In genomic region chr5:90263102-90263501, GRCh38 we compare ENCODE assay signal across 14 cellular contexts.
DNase-seq lines count a peak whose midpoint lies in the region; ATAC-seq, FAIRE-seq and TF ChIP-seq lines count a peak whose summit lies in the region.
"Had no signal": no experiment of that assay in that cellular context is flagged by ENCODE, and none has a peak within 500 bp of the region (broad histone marks: within the 10 kb centered on the region; RNA-seq: fewer than 3 reads in every experiment).

No MANE protein-coding gene starts in this region.

- H3K4me3 ChIP-seq in GM06990 (replicated peaks; ENCODE audit: low read depth, low read length) (no peak overlapping the region), GM12878 (no peak overlapping the region), parathyroid adenoma (ENCODE audit: low read depth, low read length) (no peak overlapping the region), uterus (no peak overlapping the region), heart right ventricle (no peak overlapping the region)
- H3K4me3 ChIP-seq: HAP-1 had no signal

- TF ChIP-seq CTCF in GM06990 (IDR thresholded peaks at IDR 0.05; ENCODE audit: insufficient read depth, low read length, poor library complexity, severe bottlenecking): no peak
- TF ChIP-seq CTCF in GM12878 (IDR thresholded peaks at IDR 0.05 in 2 of 3, conservative IDR thresholded peaks at IDR 0.05 in 1 of 3; ENCODE audit: control insufficient read depth in 2 of 3, extremely low read depth in 1 of 3, insufficient read depth in 1 of 3, low read depth in 3 of 3, low read length in 3 of 3): no peak
- TF ChIP-seq CTCF in parathyroid adenoma (IDR thresholded peaks at IDR 0.05): no peak
- TF ChIP-seq CTCF in uterus (IDR thresholded peaks at IDR 0.05): no peak
- no peak for TF ChIP-seq CTCF in heart right ventricle (IDR thresholded peaks at IDR 0.05)

- H3K4me2 ChIP-seq in GM12878 (ENCODE audit: control insufficient read depth, insufficient read depth): no peak overlapping the region
- H3K4me2 ChIP-seq in parathyroid adenoma (ENCODE audit: low read length): no peak overlapping the region

- no peaks in the 10 kb centered on the region for H3K27me3 ChIP-seq in GM06990 (replicated peaks; ENCODE audit: control insufficient read depth, insufficient read depth, low read length)
- no peaks in the 10 kb centered on the region for H3K27me3 ChIP-seq in GM12878 (replicated peaks in 1 of 2; ENCODE audit: control insufficient read depth in 2 of 2, insufficient read depth in 2 of 2, low read length in 1 of 2)
- no peaks in the 10 kb centered on the region for H3K27me3 ChIP-seq in parathyroid adenoma (ENCODE audit: control insufficient read depth, insufficient read depth, low read length)
- H3K27me3 ChIP-seq in uterus: no peaks in the 10 kb centered on the region
- H3K27me3 ChIP-seq in heart right ventricle: no peaks in the 10 kb centered on the region

- H3K79me2 ChIP-seq in GM12878 (ENCODE audit: control insufficient read depth, insufficient read depth, low read length) (no peaks in the 10 kb centered on the region), parathyroid adenoma (no peaks in the 10 kb centered on the region)

- no peaks in the 10 kb centered on the region for H3K9me3 ChIP-seq in GM12878 (replicated peaks; ENCODE audit: control insufficient read depth, insufficient read depth, low read length)
- H3K9me3 ChIP-seq in parathyroid adenoma (ENCODE audit: control insufficient read depth, low read length): no peaks in the 10 kb centered on the region
- H3K9me3 ChIP-seq in uterus: no peaks in the 10 kb centered on the region
- H3K9me3 ChIP-seq in heart right ventricle: no peaks in the 10 kb centered on the region
- H3K9me3 ChIP-seq: HAP-1 had no signal

- peak; percentile 88 for ATAC-seq in GM12878
- no peak for ATAC-seq in heart right ventricle
- ATAC-seq in GM18870 (IDR thresholded peaks at IDR 0.05; ENCODE audit: unreplicated experiment): no peak
- ATAC-seq: CD8-positive, alpha-beta T cell had no signal

- H3K27ac ChIP-seq in GM12878 (ENCODE audit: control insufficient read depth, insufficient read depth) (no peak overlapping the region), parathyroid adenoma (no peak overlapping the region), uterus (peak overlapping the region; percentile 58 to 63), heart right ventricle (no peak overlapping the region)

- peaks cover 5% of the 10 kb centered on the region for H3K4me1 ChIP-seq in GM12878 (ENCODE audit: control insufficient read depth, insufficient read depth, low read length)
- no peaks in the 10 kb centered on the region for H3K4me1 ChIP-seq in parathyroid adenoma
- H3K4me1 ChIP-seq in uterus: peaks cover 0 to 4% of the 10 kb centered on the region in 2 donors
- H3K4me1 ChIP-seq in heart right ventricle: peaks cover 0 to 5% (median 4%) of the 10 kb centered on the region in 9 donors

- POLR2A ChIA-PET in GM12878 (lab: Charles Lee): interaction anchor here (0.5 to 1.2 kb wide), 2 partner anchors 269 to 334 kb away, joined by 3 to 7 read pairs; no protein-coding TSS in a partner anchor

- 93% methylated on average over 4 of the region's 4 CpGs for WGBS in GM12878 (ENCODE audit: insufficient coverage, insufficient replicate concordance, low lambda C conversion rate, missing lambda C conversion rate)
- WGBS in heart right ventricle, 2 donors: 81 to 82% methylated on average over 4 of the region's 4 CpGs

- FAIRE-seq in GM12878 (lab: Jason Lieb, UNC): no peak
- FAIRE-seq: G401.6 had no signal

- no peaks in the 10 kb centered on the region for H3K36me3 ChIP-seq in GM06990 (ENCODE audit: control insufficient read depth, insufficient read depth, low read length)
- H3K36me3 ChIP-seq in GM12878 (ENCODE audit: control insufficient read depth in 2 of 2, insufficient read depth in 2 of 2, low read length in 1 of 2): no peaks in the 10 kb centered on the region
- no peaks in the 10 kb centered on the region for H3K36me3 ChIP-seq in parathyroid adenoma (ENCODE audit: control insufficient read depth, insufficient read depth, low read length)
- no peaks in the 10 kb centered on the region for H3K36me3 ChIP-seq in uterus
- H3K36me3 ChIP-seq in heart right ventricle: no peaks in the 10 kb centered on the region
- H3K36me3 ChIP-seq: HAP-1 had no signal

- no peaks in the 10 kb centered on the region for H4K20me1 ChIP-seq in GM12878 (ENCODE audit: control insufficient read depth, insufficient read depth)

- RAD21 ChIA-PET in GM12878 (lab: Charles Lee; ENCODE audit: unreplicated experiment): interaction anchor here (1.0 to 4.3 kb wide), 6 partner anchors 7 to 1534 kb away, joined by 3 to 39 read pairs (median 4); no protein-coding TSS in a partner anchor

- no peak for TF ChIP-seq POLR2A in GM12878 (IDR thresholded peaks at IDR 0.05; ENCODE audit: low read depth, low read length)
- TF ChIP-seq POLR2A in uterus (IDR thresholded peaks at IDR 0.05): no peak

- no peak for TF ChIP-seq RAD21 in GM12878 (IDR thresholded peaks at IDR 0.05; ENCODE audit: insufficient read depth, low read depth, low read length)

- intact Hi-C loops in GM12878 (cut with micrococcal nuclease; ENCODE audit: unreplicated experiment) (loop anchor here (10.0 kb wide), 5 partner anchors 338 to 1438 kb away; no protein-coding TSS in a partner anchor), uterus (cut with DNase I; ENCODE audit: low total_unique reads) (no loop called here), heart right ventricle (cut with DNase I) (loop anchor here in 5 of 10 donors (10.0 kb wide), 2 partner anchors 1378 to 1538 kb away; partner anchors contain the start of gene MEF2C (in 2 of the 5))

- BruUV-seq in GM12878 (replicated peaks; lab: Mats Ljungman, UMichigan): no TSS peak

- no peak overlapping the region; the same call in 1 of the 2 replicates for H2AFZ ChIP-seq in GM12878 (ENCODE audit: control insufficient read depth, low read depth, low read length)
- peak overlapping the region; percentile 25 for H2AFZ ChIP-seq in parathyroid adenoma

- DNase-seq in GM06990 (ENCODE audit: extremely low read depth, insufficient read length) (peak; percentile 3), GM12878 (ENCODE audit: low read depth, low spot score) (peak; percentile 19), uterus (no peak), heart right ventricle (no peak), NCI-H1048 (lab: John Stamatoyannopoulos, UW) (no peak)
- DNase-seq: CD8-positive, alpha-beta T cell; COR-L47; DMS153; DMS79 treated with DMSO at 0.1 percent for 48 hours; EL had no signal

- TF ChIP-seq EP300 in GM12878 (IDR thresholded peaks at IDR 0.05; ENCODE audit: borderline replicate concordance in 1 of 2, control insufficient read depth in 1 of 2, low read depth in 2 of 2, low read length in 2 of 2): no peak

- in situ Hi-C loops in GM12878 (cut with MboI): no loop called here

- H3K9ac ChIP-seq in GM12878 (ENCODE audit: control insufficient read depth, insufficient read depth, low read length): no peak overlapping the region
- H3K9ac ChIP-seq in parathyroid adenoma: no peak overlapping the region

- SMC1A ChIA-PET in GM12878 (lab: Charles Lee; ENCODE audit: uncharacterized antibody, unreplicated experiment): interaction anchor here (0.7 to 1.6 kb wide), 6 partner anchors 9 to 1536 kb away, joined by 3 to 5 read pairs (median 4); no protein-coding TSS in a partner anchor

- CTCF ChIA-PET in GM12878 (lab: Yijun Ruan, JAX): interaction anchor here (1.4 to 2.4 kb wide), 3 partner anchors 123 to 1534 kb away, joined by 4 to 22 read pairs (median 6); no protein-coding TSS in a partner anchor

TF ChIP-seq in GM12878, 131 proteins besides CTCF, POLR2A, EP300 and RAD21:
- TF ChIP-seq NR2C1 (IDR thresholded peaks at IDR 0.05) (no peak), IRF5 (IDR thresholded peaks at IDR 0.05; ENCODE audit: borderline replicate concordance) (no peak), MEF2B (IDR thresholded peaks at IDR 0.05; ENCODE audit: partially characterized antibody, poor library complexity, severe bottlenecking) (no peak), RAD51 (IDR thresholded peaks at IDR 0.05) (no peak), PKNOX1 (IDR thresholded peaks at IDR 0.05) (peak; percentile 9; the same call in 1 of the 2 replicates), CBFB (IDR thresholded peaks at IDR 0.05; ENCODE audit: low read depth) (no peak), RELB (IDR thresholded peaks at IDR 0.05; ENCODE audit: low read depth) (peak; percentile 30; the same call in 1 of the 2 replicates), SP1 (IDR thresholded peaks at IDR 0.05; ENCODE audit: low read depth, low read length) (no peak)
TF ChIP-seq in GM12878: peak in this region for 2.

Comparison
In these comparisons a context has a peak if more than half of its experiments do, and no peak if none do; other contexts are left out.
1. DNase-seq: peak in GM06990 (single experiment) and GM12878 (single experiment); none in uterus (0 of 2), heart right ventricle (0 of 2) and NCI-H1048 (single experiment).
2. H3K27ac ChIP-seq: peak in uterus (2 of 2); none in GM12878 (single experiment), parathyroid adenoma (single experiment) and heart right ventricle (0 of 10).